ENCODE assay signal across 8 cellular contexts in genomic region chr14:74612346-74613021, GRCh38. TPM values are rescaled to one million over a fixed set of nuclear protein-coding genes. Genes with fewer than 3 reads are reported as not detected.
DNase-seq lines count a peak whose midpoint lies in the region; ATAC-seq and TF ChIP-seq lines count a peak whose summit lies in the region.

No MANE protein-coding gene starts in this region.

- TF ChIP-seq CTCF in type B pancreatic cell (conservative IDR thresholded peaks at IDR 0.05) = peak; percentile 76

- H3K9me3 Mint-ChIP-seq in type B pancreatic cell = no peaks in the 10 kb centered on the region

- peaks cover 60% of the 10 kb centered on the region for H3K27me3 Mint-ChIP-seq in type B pancreatic cell

- H3K27ac Mint-ChIP-seq in type B pancreatic cell = no peak overlapping the region

- intact Hi-C loops in left cardiac atrium (cut with DNase I) = loop anchor here (5.0 to 10.0 kb wide), 4 partner anchors 92 to 248 kb away; no protein-coding TSS in a partner anchor
- intact Hi-C loops in posterior cingulate gyrus (cut with DNase I) = loop anchor here (5.0 kb wide), 1 partner anchor 110 kb away; no protein-coding TSS in a partner anchor

- ATAC-seq in GM21447 (IDR thresholded peaks at IDR 0.05; ENCODE audit: unreplicated experiment) (peak; percentile 42), left cardiac atrium (peak; percentile 81 to 89)

- peaks cover 6% of the 10 kb centered on the region for H3K4me1 Mint-ChIP-seq in type B pancreatic cell (ENCODE audit: unreplicated experiment)

- H3K36me3 Mint-ChIP-seq in type B pancreatic cell = no peaks in the 10 kb centered on the region

- peak overlapping the region; percentile 78 for H3K4me3 Mint-ChIP-seq in type B pancreatic cell

- DNase-seq in COLO829 (ENCODE audit: low spot score) = peak; percentile 12
- DNase-seq in M059J (ENCODE audit: low read depth) = peak; percentile 65
- peak; percentile 77 for DNase-seq in T follicular helper cell (ENCODE audit: low read depth)
- DNase-seq in activated naive CD8-positive, alpha-beta T cell treated with anti-CD3 and anti-CD28 coated beads, Interleukin-2, amount 50 U/mL, for 16 hours (ENCODE audit: low read depth, low spot score) = peak; percentile 60
- peak; percentile 87 for DNase-seq in left cardiac atrium
- DNase-seq in posterior cingulate gyrus = peak in 8 of 10 donors; percentile 34 to 93 (median 48)
- peak; percentile 88 for DNase-seq in type B pancreatic cell (ENCODE audit: extremely low spot score, unreplicated experiment)

RNA-seq across cellular contexts. Expression of gene LTBP2, which starts 0.4 kb away (rescaled TPM):
- total RNA-seq in M059J (2014; rRNA removed; shearing (Covaris generic)) = 2.2 and 5.2 TPM in 2 replicates
- total RNA-seq in left cardiac atrium (10 to 100 TPM; 25.4 to 43.3 TPM), type B pancreatic cell (ENCODE audit: low replicate concordance) (1.1 and 2.4 TPM in 2 replicates)

Comparison
In these comparisons a context has a peak if more than half of its experiments do, and no peak if none do; other contexts are left out.
1. Peak in every context shown above with its lines: DNase-seq and ATAC-seq.
2. DNase-seq: peak in every context shown above with its lines; median percentile 88 in type B pancreatic cell; 87 in left cardiac atrium; 77 in T follicular helper cell; 65 in M059J; 60 in activated naive CD8-positive, alpha-beta T cell treated with anti-CD3 and anti-CD28 coated beads, Interleukin-2, amount 50 U/mL, for 16 hours; 48 in posterior cingulate gyrus; 12 in COLO829.